Comparison of ENCODE assay signal across 1 cellular context in the genomic region with DNA sequence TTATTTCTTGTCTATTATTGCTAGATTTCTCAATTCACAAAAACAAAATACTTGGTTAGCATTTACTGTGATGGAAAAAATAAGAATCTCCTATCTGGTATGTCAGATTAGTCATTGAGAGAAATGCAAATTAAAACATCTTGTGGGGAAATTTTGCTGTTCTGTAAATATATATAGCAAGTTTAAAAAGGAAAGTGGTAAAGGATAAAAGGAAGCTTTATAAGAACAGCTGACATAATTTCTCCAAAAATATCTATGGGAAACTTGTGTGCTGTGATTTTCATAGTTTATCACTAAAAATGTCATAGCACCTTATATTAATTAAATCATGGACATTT.
TF ChIP-seq lines count a peak whose summit lies in the region.

No MANE protein-coding gene starts in this region.

TF ChIP-seq in GM12878, 131 proteins besides CTCF, POLR2A, EP300 and RAD21 (continued from another document and continues in another):
- TF ChIP-seq, protein P1, sequence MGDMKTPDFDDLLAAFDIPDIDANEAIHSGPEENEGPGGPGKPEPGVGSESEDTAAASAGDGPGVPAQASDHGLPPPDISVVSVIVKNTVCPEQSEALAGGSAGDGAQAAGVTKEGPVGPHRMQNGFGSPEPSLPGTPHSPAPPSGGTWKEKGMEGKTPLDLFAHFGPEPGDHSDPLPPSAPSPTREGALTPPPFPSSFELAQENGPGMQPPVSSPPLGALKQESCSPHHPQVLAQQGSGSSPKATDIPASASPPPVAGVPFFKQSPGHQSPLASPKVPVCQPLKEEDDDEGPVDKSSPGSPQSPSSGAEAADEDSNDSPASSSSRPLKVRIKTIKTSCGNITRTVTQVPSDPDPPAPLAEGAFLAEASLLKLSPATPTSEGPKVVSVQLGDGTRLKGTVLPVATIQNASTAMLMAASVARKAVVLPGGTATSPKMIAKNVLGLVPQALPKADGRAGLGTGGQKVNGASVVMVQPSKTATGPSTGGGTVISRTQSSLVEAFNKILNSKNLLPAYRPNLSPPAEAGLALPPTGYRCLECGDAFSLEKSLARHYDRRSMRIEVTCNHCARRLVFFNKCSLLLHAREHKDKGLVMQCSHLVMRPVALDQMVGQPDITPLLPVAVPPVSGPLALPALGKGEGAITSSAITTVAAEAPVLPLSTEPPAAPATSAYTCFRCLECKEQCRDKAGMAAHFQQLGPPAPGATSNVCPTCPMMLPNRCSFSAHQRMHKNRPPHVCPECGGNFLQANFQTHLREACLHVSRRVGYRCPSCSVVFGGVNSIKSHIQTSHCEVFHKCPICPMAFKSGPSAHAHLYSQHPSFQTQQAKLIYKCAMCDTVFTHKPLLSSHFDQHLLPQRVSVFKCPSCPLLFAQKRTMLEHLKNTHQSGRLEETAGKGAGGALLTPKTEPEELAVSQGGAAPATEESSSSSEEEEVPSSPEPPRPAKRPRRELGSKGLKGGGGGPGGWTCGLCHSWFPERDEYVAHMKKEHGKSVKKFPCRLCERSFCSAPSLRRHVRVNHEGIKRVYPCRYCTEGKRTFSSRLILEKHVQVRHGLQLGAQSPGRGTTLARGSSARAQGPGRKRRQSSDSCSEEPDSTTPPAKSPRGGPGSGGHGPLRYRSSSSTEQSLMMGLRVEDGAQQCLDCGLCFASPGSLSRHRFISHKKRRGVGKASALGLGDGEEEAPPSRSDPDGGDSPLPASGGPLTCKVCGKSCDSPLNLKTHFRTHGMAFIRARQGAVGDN (IDR thresholded peaks at IDR 0.05), result no peak
- TF ChIP-seq RAD51 (IDR thresholded peaks at IDR 0.05) (no peak), NBN (IDR thresholded peaks at IDR 0.05) (no peak), EED (IDR thresholded peaks at IDR 0.05; ENCODE audit: low read depth) (no peak), CBFB (IDR thresholded peaks at IDR 0.05; ENCODE audit: low read depth) (no peak), DPF2 (IDR thresholded peaks at IDR 0.05) (no peak), FOXM1 (IDR thresholded peaks at IDR 0.05; ENCODE audit: low read depth, low read length) (peak; percentile 79; the same call in 1 of the 2 replicates), RUNX3 (IDR thresholded peaks at IDR 0.05; ENCODE audit: low read length) (peak; percentile 78; the same call in 1 of the 2 replicates), CHD1 (IDR thresholded peaks at IDR 0.05; ENCODE audit: low read depth, low read length) (no peak), MYC (IDR thresholded peaks at IDR 0.05; ENCODE audit: insufficient read depth, insufficient read length, insufficient replicate concordance, low read length, severe bottlenecking) (no peak), IKZF1 (conservative IDR thresholded peaks at IDR 0.05) (no peak), JUNB (IDR thresholded peaks at IDR 0.05) (peak; percentile 86), NRF1 (conservative IDR thresholded peaks at IDR 0.05; ENCODE audit: low read depth, low read length) (no peak), POLR2AphosphoS2 (IDR thresholded peaks at IDR 0.05; ENCODE audit: low read depth, low read length) (no peak), SREBF1 (IDR thresholded peaks at IDR 0.05; ENCODE audit: low read length) (no peak), NFXL1 (IDR thresholded peaks at IDR 0.05; ENCODE audit: borderline replicate concordance) (no peak), CEBPB (IDR thresholded peaks at IDR 0.05; ENCODE audit: borderline replicate concordance in 1 of 2, low read depth in 2 of 2, low read length in 2 of 2) (peak in 1 of 2 experiments; percentile 62; a peak in 1 of 4 replicates), GABPA (IDR thresholded peaks at IDR 0.05; ENCODE audit: low read depth) (0 out of 2 replicates have a peak, but pooled peaks have one; percentile 17), ATF7 (IDR thresholded peaks at IDR 0.05; ENCODE audit: low read depth) (peak; percentile 36; the same call in 1 of the 2 replicates), BMI1 (IDR thresholded peaks at IDR 0.05; ENCODE audit: borderline replicate concordance) (no peak), EZH2 (IDR thresholded peaks at IDR 0.05; ENCODE audit: borderline replicate concordance, control insufficient read depth, low read depth, low read length) (no peak), MTA3 (IDR thresholded peaks at IDR 0.05; ENCODE audit: borderline replicate concordance, low read length) (0 out of 2 replicates have a peak, but pooled peaks have one; percentile 48), JUND (IDR thresholded peaks at IDR 0.05; ENCODE audit: low read depth, low read length) (no peak), KAT2A (conservative IDR thresholded peaks at IDR 0.05; ENCODE audit: control insufficient read depth, low read depth, low read length) (no peak), CHD2 (IDR thresholded peaks at IDR 0.05; ENCODE audit: borderline replicate concordance, low read depth, low read length) (no peak), NFIC (IDR thresholded peaks at IDR 0.05; ENCODE audit: low read depth, low read length) (peak; percentile 95), TCF3 (IDR thresholded peaks at IDR 0.05; ENCODE audit: borderline replicate concordance, insufficient read depth, low read depth, low read length) (no peak), TARDBP (IDR thresholded peaks at IDR 0.05; ENCODE audit: borderline replicate concordance) (no peak), EGR1 (IDR thresholded peaks at IDR 0.05; ENCODE audit: borderline replicate concordance in 1 of 2, low read depth in 2 of 2, low read length in 2 of 2) (no peak), ZZZ3 (IDR thresholded peaks at IDR 0.05; ENCODE audit: control insufficient read depth, insufficient read length, low read depth) (no peak), SPI1 (IDR thresholded peaks at IDR 0.05; ENCODE audit: borderline replicate concordance, insufficient read depth, low read depth, low read length) (no peak), ETV6 (conservative IDR thresholded peaks at IDR 0.05 in 1 of 2, IDR thresholded peaks at IDR 0.05 in 1 of 2; ENCODE audit: borderline replicate concordance in 1 of 2, low read depth in 1 of 2) (no peak), SMC3 (IDR thresholded peaks at IDR 0.05; ENCODE audit: borderline replicate concordance, low read length) (no peak), NR2F1 (conservative IDR thresholded peaks at IDR 0.05) (no peak), PAX8 (IDR thresholded peaks at IDR 0.05) (no peak), WRNIP1 (IDR thresholded peaks at IDR 0.05; ENCODE audit: borderline replicate concordance, low read depth, low read length) (no peak), RCOR1 (conservative IDR thresholded peaks at IDR 0.05; ENCODE audit: low read depth, low read length) (no peak), ZNF207 (IDR thresholded peaks at IDR 0.05; ENCODE audit: borderline replicate concordance) (no peak), PML (IDR thresholded peaks at IDR 0.05; ENCODE audit: low read length) (no peak)
- TF ChIP-seq, protein P2, sequence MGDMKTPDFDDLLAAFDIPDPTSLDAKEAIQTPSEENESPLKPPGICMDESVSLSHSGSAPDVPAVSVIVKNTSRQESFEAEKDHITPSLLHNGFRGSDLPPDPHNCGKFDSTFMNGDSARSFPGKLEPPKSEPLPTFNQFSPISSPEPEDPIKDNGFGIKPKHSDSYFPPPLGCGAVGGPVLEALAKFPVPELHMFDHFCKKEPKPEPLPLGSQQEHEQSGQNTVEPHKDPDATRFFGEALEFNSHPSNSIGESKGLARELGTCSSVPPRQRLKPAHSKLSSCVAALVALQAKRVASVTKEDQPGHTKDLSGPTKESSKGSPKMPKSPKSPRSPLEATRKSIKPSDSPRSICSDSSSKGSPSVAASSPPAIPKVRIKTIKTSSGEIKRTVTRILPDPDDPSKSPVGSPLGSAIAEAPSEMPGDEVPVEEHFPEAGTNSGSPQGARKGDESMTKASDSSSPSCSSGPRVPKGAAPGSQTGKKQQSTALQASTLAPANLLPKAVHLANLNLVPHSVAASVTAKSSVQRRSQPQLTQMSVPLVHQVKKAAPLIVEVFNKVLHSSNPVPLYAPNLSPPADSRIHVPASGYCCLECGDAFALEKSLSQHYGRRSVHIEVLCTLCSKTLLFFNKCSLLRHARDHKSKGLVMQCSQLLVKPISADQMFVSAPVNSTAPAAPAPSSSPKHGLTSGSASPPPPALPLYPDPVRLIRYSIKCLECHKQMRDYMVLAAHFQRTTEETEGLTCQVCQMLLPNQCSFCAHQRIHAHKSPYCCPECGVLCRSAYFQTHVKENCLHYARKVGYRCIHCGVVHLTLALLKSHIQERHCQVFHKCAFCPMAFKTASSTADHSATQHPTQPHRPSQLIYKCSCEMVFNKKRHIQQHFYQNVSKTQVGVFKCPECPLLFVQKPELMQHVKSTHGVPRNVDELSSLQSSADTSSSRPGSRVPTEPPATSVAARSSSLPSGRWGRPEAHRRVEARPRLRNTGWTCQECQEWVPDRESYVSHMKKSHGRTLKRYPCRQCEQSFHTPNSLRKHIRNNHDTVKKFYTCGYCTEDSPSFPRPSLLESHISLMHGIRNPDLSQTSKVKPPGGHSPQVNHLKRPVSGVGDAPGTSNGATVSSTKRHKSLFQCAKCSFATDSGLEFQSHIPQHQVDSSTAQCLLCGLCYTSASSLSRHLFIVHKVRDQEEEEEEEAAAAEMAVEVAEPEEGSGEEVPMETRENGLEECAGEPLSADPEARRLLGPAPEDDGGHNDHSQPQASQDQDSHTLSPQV (IDR thresholded peaks at IDR 0.05), result no peak
- TF ChIP-seq, protein P3, sequence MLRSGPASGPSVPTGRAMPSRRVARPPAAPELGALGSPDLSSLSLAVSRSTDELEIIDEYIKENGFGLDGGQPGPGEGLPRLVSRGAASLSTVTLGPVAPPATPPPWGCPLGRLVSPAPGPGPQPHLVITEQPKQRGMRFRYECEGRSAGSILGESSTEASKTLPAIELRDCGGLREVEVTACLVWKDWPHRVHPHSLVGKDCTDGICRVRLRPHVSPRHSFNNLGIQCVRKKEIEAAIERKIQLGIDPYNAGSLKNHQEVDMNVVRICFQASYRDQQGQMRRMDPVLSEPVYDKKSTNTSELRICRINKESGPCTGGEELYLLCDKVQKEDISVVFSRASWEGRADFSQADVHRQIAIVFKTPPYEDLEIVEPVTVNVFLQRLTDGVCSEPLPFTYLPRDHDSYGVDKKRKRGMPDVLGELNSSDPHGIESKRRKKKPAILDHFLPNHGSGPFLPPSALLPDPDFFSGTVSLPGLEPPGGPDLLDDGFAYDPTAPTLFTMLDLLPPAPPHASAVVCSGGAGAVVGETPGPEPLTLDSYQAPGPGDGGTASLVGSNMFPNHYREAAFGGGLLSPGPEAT (IDR thresholded peaks at IDR 0.05; ENCODE audit: low read depth), result peak; percentile 64; the same call in 1 of the 2 replicates
- TF ChIP-seq, protein P4, sequence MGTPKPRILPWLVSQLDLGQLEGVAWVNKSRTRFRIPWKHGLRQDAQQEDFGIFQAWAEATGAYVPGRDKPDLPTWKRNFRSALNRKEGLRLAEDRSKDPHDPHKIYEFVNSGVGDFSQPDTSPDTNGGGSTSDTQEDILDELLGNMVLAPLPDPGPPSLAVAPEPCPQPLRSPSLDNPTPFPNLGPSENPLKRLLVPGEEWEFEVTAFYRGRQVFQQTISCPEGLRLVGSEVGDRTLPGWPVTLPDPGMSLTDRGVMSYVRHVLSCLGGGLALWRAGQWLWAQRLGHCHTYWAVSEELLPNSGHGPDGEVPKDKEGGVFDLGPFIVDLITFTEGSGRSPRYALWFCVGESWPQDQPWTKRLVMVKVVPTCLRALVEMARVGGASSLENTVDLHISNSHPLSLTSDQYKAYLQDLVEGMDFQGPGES (IDR thresholded peaks at IDR 0.05), result no peak
- TF ChIP-seq, protein P5, sequence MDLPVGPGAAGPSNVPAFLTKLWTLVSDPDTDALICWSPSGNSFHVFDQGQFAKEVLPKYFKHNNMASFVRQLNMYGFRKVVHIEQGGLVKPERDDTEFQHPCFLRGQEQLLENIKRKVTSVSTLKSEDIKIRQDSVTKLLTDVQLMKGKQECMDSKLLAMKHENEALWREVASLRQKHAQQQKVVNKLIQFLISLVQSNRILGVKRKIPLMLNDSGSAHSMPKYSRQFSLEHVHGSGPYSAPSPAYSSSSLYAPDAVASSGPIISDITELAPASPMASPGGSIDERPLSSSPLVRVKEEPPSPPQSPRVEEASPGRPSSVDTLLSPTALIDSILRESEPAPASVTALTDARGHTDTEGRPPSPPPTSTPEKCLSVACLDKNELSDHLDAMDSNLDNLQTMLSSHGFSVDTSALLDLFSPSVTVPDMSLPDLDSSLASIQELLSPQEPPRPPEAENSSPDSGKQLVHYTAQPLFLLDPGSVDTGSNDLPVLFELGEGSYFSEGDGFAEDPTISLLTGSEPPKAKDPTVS (IDR thresholded peaks at IDR 0.05; ENCODE audit: low read depth, low read length), result no peak
- TF ChIP-seq, protein P6, sequence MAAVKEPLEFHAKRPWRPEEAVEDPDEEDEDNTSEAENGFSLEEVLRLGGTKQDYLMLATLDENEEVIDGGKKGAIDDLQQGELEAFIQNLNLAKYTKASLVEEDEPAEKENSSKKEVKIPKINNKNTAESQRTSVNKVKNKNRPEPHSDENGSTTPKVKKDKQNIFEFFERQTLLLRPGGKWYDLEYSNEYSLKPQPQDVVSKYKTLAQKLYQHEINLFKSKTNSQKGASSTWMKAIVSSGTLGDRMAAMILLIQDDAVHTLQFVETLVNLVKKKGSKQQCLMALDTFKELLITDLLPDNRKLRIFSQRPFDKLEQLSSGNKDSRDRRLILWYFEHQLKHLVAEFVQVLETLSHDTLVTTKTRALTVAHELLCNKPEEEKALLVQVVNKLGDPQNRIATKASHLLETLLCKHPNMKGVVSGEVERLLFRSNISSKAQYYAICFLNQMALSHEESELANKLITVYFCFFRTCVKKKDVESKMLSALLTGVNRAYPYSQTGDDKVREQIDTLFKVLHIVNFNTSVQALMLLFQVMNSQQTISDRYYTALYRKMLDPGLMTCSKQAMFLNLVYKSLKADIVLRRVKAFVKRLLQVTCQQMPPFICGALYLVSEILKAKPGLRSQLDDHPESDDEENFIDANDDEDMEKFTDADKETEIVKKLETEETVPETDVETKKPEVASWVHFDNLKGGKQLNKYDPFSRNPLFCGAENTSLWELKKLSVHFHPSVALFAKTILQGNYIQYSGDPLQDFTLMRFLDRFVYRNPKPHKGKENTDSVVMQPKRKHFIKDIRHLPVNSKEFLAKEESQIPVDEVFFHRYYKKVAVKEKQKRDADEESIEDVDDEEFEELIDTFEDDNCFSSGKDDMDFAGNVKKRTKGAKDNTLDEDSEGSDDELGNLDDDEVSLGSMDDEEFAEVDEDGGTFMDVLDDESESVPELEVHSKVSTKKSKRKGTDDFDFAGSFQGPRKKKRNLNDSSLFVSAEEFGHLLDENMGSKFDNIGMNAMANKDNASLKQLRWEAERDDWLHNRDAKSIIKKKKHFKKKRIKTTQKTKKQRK (IDR thresholded peaks at IDR 0.05; ENCODE audit: low read depth, low read length), result no peak
- TF ChIP-seq, protein P7, sequence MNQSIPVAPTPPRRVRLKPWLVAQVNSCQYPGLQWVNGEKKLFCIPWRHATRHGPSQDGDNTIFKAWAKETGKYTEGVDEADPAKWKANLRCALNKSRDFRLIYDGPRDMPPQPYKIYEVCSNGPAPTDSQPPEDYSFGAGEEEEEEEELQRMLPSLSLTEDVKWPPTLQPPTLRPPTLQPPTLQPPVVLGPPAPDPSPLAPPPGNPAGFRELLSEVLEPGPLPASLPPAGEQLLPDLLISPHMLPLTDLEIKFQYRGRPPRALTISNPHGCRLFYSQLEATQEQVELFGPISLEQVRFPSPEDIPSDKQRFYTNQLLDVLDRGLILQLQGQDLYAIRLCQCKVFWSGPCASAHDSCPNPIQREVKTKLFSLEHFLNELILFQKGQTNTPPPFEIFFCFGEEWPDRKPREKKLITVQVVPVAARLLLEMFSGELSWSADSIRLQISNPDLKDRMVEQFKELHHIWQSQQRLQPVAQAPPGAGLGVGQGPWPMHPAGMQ (IDR thresholded peaks at IDR 0.05; ENCODE audit: borderline replicate concordance), result no peak
- TF ChIP-seq, protein P8, sequence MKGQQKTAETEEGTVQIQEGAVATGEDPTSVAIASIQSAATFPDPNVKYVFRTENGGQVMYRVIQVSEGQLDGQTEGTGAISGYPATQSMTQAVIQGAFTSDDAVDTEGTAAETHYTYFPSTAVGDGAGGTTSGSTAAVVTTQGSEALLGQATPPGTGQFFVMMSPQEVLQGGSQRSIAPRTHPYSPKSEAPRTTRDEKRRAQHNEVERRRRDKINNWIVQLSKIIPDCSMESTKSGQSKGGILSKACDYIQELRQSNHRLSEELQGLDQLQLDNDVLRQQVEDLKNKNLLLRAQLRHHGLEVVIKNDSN (IDR thresholded peaks at IDR 0.05; ENCODE audit: borderline replicate concordance, extremely low read length, insufficient read depth, low read depth, low read length), result no peak
